Comparison of ENCODE assay signal across 8 cellular contexts in genomic region chr9:133782157-133783130, GRCh38. TPM values are rescaled to one million over a fixed set of nuclear protein-coding genes. Genes with fewer than 3 reads are reported as not detected.
DNase-seq lines count a peak whose midpoint lies in the region; ATAC-seq and TF ChIP-seq lines count a peak whose summit lies in the region.

No MANE protein-coding gene starts in this region.

- no peak overlapping the region for H2AFZ ChIP-seq in trophoblast cell (ENCODE audit: insufficient read depth, low read length, poor library complexity)

- H4K8ac ChIP-seq in trophoblast cell (ENCODE audit: low read depth, low read length) = no peak overlapping the region

- no peak overlapping the region for H3K14ac ChIP-seq in trophoblast cell (ENCODE audit: low read length)

- intact Hi-C loops in CD14-positive monocyte (cut with micrococcal nuclease) = loop anchor here (1.0 to 5.0 kb wide), 3 partner anchors 212 to 315 kb away; no protein-coding TSS in a partner anchor

- H3K27me3 Mint-ChIP-seq in CD14-positive monocyte (ENCODE audit: low read depth in 3 of 3) (peaks cover 0 to 2% (median 2%) of the 10 kb centered on the region in 3 donors), HFFc6 (ENCODE audit: insufficient read depth) (peaks cover 3% of the 10 kb centered on the region)

- H3K36me3 ChIP-seq in gastroesophageal sphincter = peaks cover 0 to 73% of the 10 kb centered on the region in 2 donors
- peaks cover 89% of the 10 kb centered on the region in 2 experiments for H3K36me3 ChIP-seq in trophoblast cell (ENCODE audit: control insufficient read depth in 1 of 2, insufficient read depth in 2 of 2, low read length in 2 of 2)
- H3K36me3 ChIP-seq in upper lobe of left lung = peaks cover 0 to 51% (median 23%) of the 10 kb centered on the region in 4 donors

- H3K4me3 Mint-ChIP-seq in CD14-positive monocyte = no peak overlapping the region
- H3K4me3 Mint-ChIP-seq in HFFc6 = no peak overlapping the region

- H3K27ac ChIP-seq in gastroesophageal sphincter (no peak overlapping the region), trophoblast cell (ENCODE audit: low read depth, low read length) (peak overlapping the region; percentile 62), upper lobe of left lung (no peak overlapping the region)

- H3K9me3 ChIP-seq in gastroesophageal sphincter (no peaks in the 10 kb centered on the region), trophoblast cell (ENCODE audit: insufficient read depth, low read depth, low read length) (peaks cover 11% of the 10 kb centered on the region), upper lobe of left lung (no peaks in the 10 kb centered on the region)

- 37 to 42% methylated on average over 9 to 11 of the region's 16 CpGs for WGBS in gastroesophageal sphincter (ENCODE audit: low coverage in 1 of 2), 2 donors
- WGBS in trophoblast cell (ENCODE audit: extremely low coverage, insufficient coverage, insufficient read length) = no CpG with 5 or more reads among the region's 16 CpGs
- WGBS in upper lobe of left lung, 2 donors = 30 to 53% methylated on average over 9 to 16 of the region's 16 CpGs

- H3K4me3 ChIP-seq in gastroesophageal sphincter (no peak overlapping the region), trophoblast cell (ENCODE audit: low read depth, low read length) (no peak overlapping the region), upper lobe of left lung (no peak overlapping the region)

- H3K4me1 Mint-ChIP-seq in CD14-positive monocyte (peaks cover 40% of the 10 kb centered on the region), HFFc6 (ENCODE audit: low read depth) (no peaks in the 10 kb centered on the region)

- no peak overlapping the region for H3K9ac ChIP-seq in trophoblast cell (ENCODE audit: low read length)

- DNase-seq in CD14-positive monocyte (ENCODE audit: low spot score) = peak; percentile 67
- peak; percentile 40 for DNase-seq in HFFc6
- peak; percentile 82 for DNase-seq in RPMI8226
- peak; percentile 84 for DNase-seq in activated effector memory CD4-positive, alpha-beta T cell treated with anti-CD3 and anti-CD28 coated beads, Interleukin-2, amount 50 U/mL, for 16 hours
- DNase-seq in trophoblast cell = peak; percentile 61 to 87
- DNase-seq in upper lobe of left lung = peak; percentile 21 to 63

- TF ChIP-seq EP300 in gastroesophageal sphincter (IDR thresholded peaks at IDR 0.05) = no peak
- no peak for TF ChIP-seq EP300 in upper lobe of left lung (IDR thresholded peaks at IDR 0.05)

- H3K4me1 ChIP-seq in gastroesophageal sphincter (peaks cover 0 to 5% (median 0%) of the 10 kb centered on the region in 3 donors), trophoblast cell (ENCODE audit: control insufficient read depth in 1 of 2, insufficient read depth in 2 of 2, low read length in 2 of 2) (peaks cover 16 to 17% of the 10 kb centered on the region in 2 experiments), upper lobe of left lung (peaks cover 2 to 5% (median 4%) of the 10 kb centered on the region in 4 donors)

- H4K12ac ChIP-seq in trophoblast cell (ENCODE audit: low read depth, low read length) = no peak overlapping the region

- H3K18ac ChIP-seq in trophoblast cell (ENCODE audit: low read length) = peak overlapping the region; percentile 32

- peak overlapping the region; percentile 58 for H2BK12ac ChIP-seq in trophoblast cell (ENCODE audit: low read length)

- peak overlapping the region; percentile 15 for H2BK5ac ChIP-seq in trophoblast cell (ENCODE audit: low read depth, low read length, poor library complexity)

- no peaks in the 10 kb centered on the region for H3K9me3 Mint-ChIP-seq in CD14-positive monocyte
- H3K9me3 Mint-ChIP-seq in HFFc6 = no peaks in the 10 kb centered on the region

- no peak overlapping the region for H3K4ac ChIP-seq in trophoblast cell (ENCODE audit: low read depth, low read length)

- H3K36me3 Mint-ChIP-seq in CD14-positive monocyte (peaks cover 43 to 67% of the 10 kb centered on the region in 2 donors), HFFc6 (ENCODE audit: low read depth) (no peaks in the 10 kb centered on the region; the same call in 1 of the 2 replicates)

- no peak overlapping the region for H2AK5ac ChIP-seq in trophoblast cell (ENCODE audit: low read length)

- peaks cover 5% of the 10 kb centered on the region for H3K79me1 ChIP-seq in trophoblast cell (ENCODE audit: low read length)

- peak overlapping the region in 2 of 7 donors; percentile 15 to 24 for H3K27ac Mint-ChIP-seq in CD14-positive monocyte
- H3K27ac Mint-ChIP-seq in HFFc6 = no peak overlapping the region

- ATAC-seq in gastroesophageal sphincter (no peak), upper lobe of left lung (ENCODE audit: low FRiP score in 2 of 2) (peak in 1 of 2 donors; percentile 53), HG03378 (IDR thresholded peaks at IDR 0.05; ENCODE audit: unreplicated experiment) (no peak)

- no peaks in the 10 kb centered on the region for H3K27me3 ChIP-seq in gastroesophageal sphincter
- no peaks in the 10 kb centered on the region for H3K27me3 ChIP-seq in trophoblast cell (ENCODE audit: insufficient read depth, low read length)
- H3K27me3 ChIP-seq in upper lobe of left lung = no peaks in the 10 kb centered on the region

- TF ChIP-seq CTCF in CD14-positive monocyte (IDR thresholded peaks at IDR 0.05) (peak; percentile 79), HFFc6 (IDR thresholded peaks at IDR 0.05) (peak; percentile 90), gastroesophageal sphincter (IDR thresholded peaks at IDR 0.05) (peak in 3 of 4 experiments; percentile 61 to 75 (median 63)), upper lobe of left lung (IDR thresholded peaks at IDR 0.05) (peak; percentile 41 to 76 (median 58))

- TF ChIP-seq POLR2A in gastroesophageal sphincter (IDR thresholded peaks at IDR 0.05) (no peak), upper lobe of left lung (IDR thresholded peaks at IDR 0.05) (no peak)

- peak overlapping the region; percentile 61 for H4K91ac ChIP-seq in trophoblast cell (ENCODE audit: low read depth, low read length)

- no peak overlapping the region for H2BK120ac ChIP-seq in trophoblast cell (ENCODE audit: insufficient read depth, low read length, poor library complexity)

- peak overlapping the region; percentile 1 for H3K4me2 ChIP-seq in trophoblast cell (ENCODE audit: low read length)

- no peaks in the 10 kb centered on the region for H3K79me2 ChIP-seq in trophoblast cell (ENCODE audit: control insufficient read depth, insufficient read depth, low read length, poor library complexity)

- H3K23ac ChIP-seq in trophoblast cell (ENCODE audit: low read length) = no peak overlapping the region

RNA-seq across cellular contexts. Expression of gene SARDH, which starts 44.3 kb away (rescaled TPM):
- not detected for polyA plus RNA-seq in CD14-positive monocyte
- 1 to 10 TPM in 4 of 6 experiments, under 1 TPM in 2; 0.24 to 5.1 (median 4.1) TPM for total RNA-seq in HFFc6 (2021; fragmentation: NEBNext Ultra II Directional; extraction: Animal tissue kit (Norgen Biotek cat#: 25700))
- 1 to 10 TPM in 2 of 4 donors, under 1 TPM in 1, not detected in 1; 0.62 to 2.3 (median 1.2) TPM for total RNA-seq in gastroesophageal sphincter
- polyA plus RNA-seq in trophoblast cell (2013) = 0.88 and 0.90 TPM in 2 replicates
- total RNA-seq in upper lobe of left lung = 10 to 100 TPM in 2 of 6 donors, 1 to 10 TPM in 3, under 1 TPM in 1; 0.79 to 37.7 (median 4.2) TPM
